In the genomic region with DNA sequence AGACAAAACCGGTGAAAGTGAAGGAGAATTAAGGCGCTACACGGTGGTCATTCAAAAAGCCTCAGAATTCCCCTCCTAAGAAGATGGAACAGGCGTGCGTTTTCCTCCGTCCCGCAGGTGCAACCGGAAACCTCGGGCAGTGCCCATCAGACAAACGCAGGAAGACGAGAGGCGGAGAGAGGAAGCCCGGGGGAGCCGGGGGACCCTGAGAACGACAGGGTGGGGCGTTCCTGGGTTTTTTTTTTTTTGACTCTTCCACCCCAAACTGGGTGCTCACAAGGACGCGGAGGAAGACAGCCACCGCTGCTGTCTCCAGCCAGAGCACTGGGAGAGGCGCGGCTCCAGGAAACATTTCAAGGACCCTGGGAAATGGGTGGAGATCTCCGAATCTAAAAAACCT, we compare ENCODE assay signal across 9 cellular contexts. TPM values are rescaled to one million over a fixed set of nuclear protein-coding genes. Genes with fewer than 3 reads are reported as not detected.
A peak's percentile ranks its signal among the peaks of the same experiment; 100 is the strongest.
DNase-seq lines count a peak whose midpoint lies in the region; ATAC-seq and TF ChIP-seq lines count a peak whose summit lies in the region.
"Had no signal": no experiment of that assay in that cellular context is flagged by ENCODE, and none has a peak within 500 bp of the region (broad histone marks: within the 10 kb centered on the region; RNA-seq: fewer than 3 reads in every experiment).

No MANE protein-coding gene starts in this region.

- no peak for TF ChIP-seq CTCF in lung (IDR thresholded peaks at IDR 0.05; ENCODE audit: control extremely low read depth, extremely low read depth)

- H3K27me3 ChIP-seq in lung (ENCODE audit: control insufficient read depth, insufficient read depth) (no peaks in the 10 kb centered on the region), thymus (ENCODE audit: control insufficient read depth, insufficient read depth) (no peaks in the 10 kb centered on the region)

- H3K27ac ChIP-seq in lung (ENCODE audit: low read depth in 1 of 2, low read length in 1 of 2) (peak overlapping the region in 1 of 2 donors; percentile 24), thymus (ENCODE audit: low read depth) (peak overlapping the region; percentile 77)

- no peak overlapping the region for H3K4me3 ChIP-seq in lung
- peak overlapping the region; percentile 76 for H3K4me3 ChIP-seq in thymus (ENCODE audit: low read length)

- H3K4me3 Mint-ChIP-seq in activated T-cell treated with anti-CD3 and anti-CD28 coated beads, Interleukin-2, amount 50 U/mL, for 24 hours: peak overlapping the region; percentile 73
- H3K4me3 Mint-ChIP-seq in activated naive CD8-positive, alpha-beta T cell: peak overlapping the region; percentile 91

- peak overlapping the region; percentile 82 for H3K27ac Mint-ChIP-seq in activated T-cell treated with anti-CD3 and anti-CD28 coated beads, Interleukin-2, amount 50 U/mL, for 24 hours
- H3K27ac Mint-ChIP-seq in activated naive CD8-positive, alpha-beta T cell: peak overlapping the region; percentile 93

- no peaks in the 10 kb centered on the region for H3K36me3 ChIP-seq in lung (ENCODE audit: control insufficient read depth in 2 of 2, insufficient read depth in 2 of 2, low read length in 2 of 2)
- H3K36me3 ChIP-seq in thymus (ENCODE audit: control insufficient read depth, insufficient read depth): no peaks in the 10 kb centered on the region

- H3K4me1 ChIP-seq in lung (ENCODE audit: control insufficient read depth in 2 of 2, insufficient read depth in 2 of 2, low read length in 2 of 2) (peaks cover 0 to 1% of the 10 kb centered on the region in 2 donors), thymus (ENCODE audit: control insufficient read depth, insufficient read depth, low read length) (peaks cover 9% of the 10 kb centered on the region)

- 1 to 2% methylated on average over 22 of the region's 22 CpGs for WGBS in lung, 2 donors
- WGBS in thymus: 3% methylated on average over 22 of the region's 22 CpGs

- DNase-seq in activated T-cell treated with anti-CD3 and anti-CD28 coated beads, Interleukin-2, amount 50 U/mL, for 24 hours: peak; percentile 45
- DNase-seq in activated T-cell treated with anti-CD3 and anti-CD28 coated beads, Interleukin-2, amount 50 U/mL, for 1 hour: no peak
- no peak for DNase-seq in lung (ENCODE audit: low spot score)
- DNase-seq in GF-D8 (lab: John Stamatoyannopoulos, UW): no peak
- no peak for DNase-seq in 8988T
- DNase-seq: amniotic stem cell had no signal

- no peaks in the 10 kb centered on the region for H3K9me3 Mint-ChIP-seq in activated T-cell treated with anti-CD3 and anti-CD28 coated beads, Interleukin-2, amount 50 U/mL, for 24 hours
- peaks cover 3% of the 10 kb centered on the region for H3K9me3 Mint-ChIP-seq in activated naive CD8-positive, alpha-beta T cell (ENCODE audit: low read depth)

- ATAC-seq in lung (ENCODE audit: insufficient read depth, low FRiP score) (peak; percentile 21), GM21786 (IDR thresholded peaks at IDR 0.05; ENCODE audit: unreplicated experiment) (no peak)

- H3K27me3 Mint-ChIP-seq in activated T-cell treated with anti-CD3 and anti-CD28 coated beads, Interleukin-2, amount 50 U/mL, for 24 hours: peaks cover 47% of the 10 kb centered on the region
- H3K27me3 Mint-ChIP-seq in activated naive CD8-positive, alpha-beta T cell: peaks cover 4% of the 10 kb centered on the region

- no peaks in the 10 kb centered on the region for H3K36me3 Mint-ChIP-seq in activated T-cell treated with anti-CD3 and anti-CD28 coated beads, Interleukin-2, amount 50 U/mL, for 24 hours (ENCODE audit: low read depth)
- H3K36me3 Mint-ChIP-seq in activated naive CD8-positive, alpha-beta T cell: peaks cover 4% of the 10 kb centered on the region

- H3K9me3 ChIP-seq in lung (ENCODE audit: control insufficient read depth in 2 of 2, insufficient read depth in 1 of 2, low read length in 1 of 2): no peaks in the 10 kb centered on the region
- H3K9me3 ChIP-seq in thymus (ENCODE audit: control insufficient read depth): peaks cover 1% of the 10 kb centered on the region

- peaks cover 30% of the 10 kb centered on the region for H3K4me1 Mint-ChIP-seq in activated T-cell treated with anti-CD3 and anti-CD28 coated beads, Interleukin-2, amount 50 U/mL, for 24 hours (ENCODE audit: low read depth)
- peaks cover 21% of the 10 kb centered on the region for H3K4me1 Mint-ChIP-seq in activated naive CD8-positive, alpha-beta T cell (ENCODE audit: low read depth)

RNA-seq across cellular contexts. Expression of a gene that starts 25.4 kb away (rescaled TPM):
- not detected for total RNA-seq in lung
- polyA plus RNA-seq in lung: not detected
- polyA plus RNA-seq in thymus: 0.14 TPM

RNA-seq across cellular contexts. Expression of a gene that starts 59.2 kb away (rescaled TPM):
- not detected for total RNA-seq in lung
- polyA plus RNA-seq in lung: not detected
- 2.8 TPM for polyA plus RNA-seq in thymus
